27 cellular contexts compared by ENCODE assay signal in the genomic region with DNA sequence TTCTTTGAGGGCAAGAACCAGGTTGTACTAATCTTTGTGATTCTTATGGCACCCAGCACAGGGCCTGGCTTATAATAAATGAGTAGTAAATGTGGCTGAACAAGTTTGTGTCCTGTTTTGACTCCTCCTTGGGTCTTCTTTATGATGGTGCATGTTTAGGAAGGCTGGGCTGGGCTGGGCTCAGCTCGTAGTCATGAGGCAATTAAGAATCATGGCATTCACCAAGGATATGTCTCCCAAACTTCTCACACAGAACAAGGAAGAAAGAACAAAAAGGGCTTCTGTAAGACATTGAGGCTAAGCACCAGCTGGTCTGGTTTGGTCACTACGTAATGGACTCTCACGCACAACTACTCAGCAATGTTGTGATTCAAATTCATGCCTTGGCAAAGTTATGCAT. TPM values are rescaled to one million over a fixed set of nuclear protein-coding genes. Genes with fewer than 3 reads are reported as not detected.
DNase-seq lines count a peak whose midpoint lies in the region; ATAC-seq, FAIRE-seq and TF ChIP-seq lines count a peak whose summit lies in the region.
"Had no signal": no experiment of that assay in that cellular context is flagged by ENCODE, and none has a peak within 500 bp of the region (broad histone marks: within the 10 kb centered on the region; RNA-seq: fewer than 3 reads in every experiment).

No MANE protein-coding gene starts in this region.

- in situ Hi-C loops in K562 (cut with MboI) = no loop called here

- intact Hi-C loops in K562 (cut with micrococcal nuclease) = no loop called here

- H2AFZ ChIP-seq in K562 (ENCODE audit: low read depth, low read length) = no peak overlapping the region
- H2AFZ ChIP-seq: PC-9 had no signal

- H3K9me3 ChIP-seq in K562 (replicated peaks; ENCODE audit: control insufficient read depth, insufficient read depth, low read depth, low read length) (no peaks in the 10 kb centered on the region), mucosa of rectum (ENCODE audit: control insufficient read depth in 2 of 2, low read length in 2 of 2) (no peaks in the 10 kb centered on the region)
- H3K9me3 ChIP-seq: BLaER1, HAP-1 had no signal

- H3K4me2 ChIP-seq in K562 (ENCODE audit: insufficient read depth, low read length) = no peak overlapping the region
- H3K4me2 ChIP-seq: BLaER1, PC-9 had no signal

- H3K4me1 Mint-ChIP-seq in activated T-cell treated with anti-CD3 and anti-CD28 coated beads, Interleukin-2, amount 50 U/mL, for 4 hours (ENCODE audit: low read depth) = no peaks in the 10 kb centered on the region
- H3K4me1 Mint-ChIP-seq: CD4-positive, CD25-positive, alpha-beta regulatory T cell; IgD-negative memory B cell had no signal

- no peaks in the 10 kb centered on the region for H3K9me1 ChIP-seq in K562 (ENCODE audit: control insufficient read depth, insufficient read depth, low read length)

- CTCF ChIA-PET in K562 (lab: Yijun Ruan, JAX; ENCODE audit: low intra/inter-chr PET ratio) = no interaction called here

- H3K27me3 ChIP-seq in K562 (ENCODE audit: control insufficient read depth in 2 of 2, insufficient read depth in 2 of 2, low read length in 2 of 2) (peaks cover 21 to 46% of the 10 kb centered on the region in 2 experiments), mucosa of rectum (ENCODE audit: control insufficient read depth in 2 of 2, insufficient read depth in 2 of 2, low read length in 2 of 2) (no peaks in the 10 kb centered on the region)
- H3K27me3 ChIP-seq: BLaER1 had no signal

- H3K4me3 Mint-ChIP-seq in activated T-cell treated with anti-CD3 and anti-CD28 coated beads, Interleukin-2, amount 50 U/mL, for 4 hours = no peak overlapping the region
- H3K4me3 Mint-ChIP-seq: CD4-positive, CD25-positive, alpha-beta regulatory T cell; HFFc6; IgD-negative memory B cell had no signal

- WGBS in K562 (ENCODE audit: insufficient coverage, low coverage, missing lambda C conversion rate) = 2% methylated on average over 3 of the region's 3 CpGs

- H4K20me1 ChIP-seq in K562 (replicated peaks; ENCODE audit: control insufficient read depth, insufficient read depth, low read length) = no peaks in the 10 kb centered on the region
- H4K20me1 ChIP-seq: BLaER1 had no signal

- H3K4me3 ChIP-seq in K562 (no peak overlapping the region), mucosa of rectum (ENCODE audit: low read length in 2 of 2) (peak overlapping the region in 1 of 2 donors; percentile 7)
- H3K4me3 ChIP-seq: BLaER1, HAP-1, PC-9, SK-N-MC had no signal

- H3K27me3 Mint-ChIP-seq in activated T-cell treated with anti-CD3 and anti-CD28 coated beads, Interleukin-2, amount 50 U/mL, for 4 hours (ENCODE audit: low read depth) = peaks cover 4% of the 10 kb centered on the region

- TF ChIP-seq RAD21 in K562 (CRISPR knock-in tag; conservative IDR thresholded peaks at IDR 0.05 in 1 of 2, IDR thresholded peaks at IDR 0.05 in 1 of 2) = no peak

- DNase-seq in K562 (ENCODE audit: extremely low read depth in 1 of 4, low spot score in 3 of 4) (no peak), SKM-1 (lab: John Stamatoyannopoulos, UW; ENCODE audit: unreplicated experiment) (no peak), DMS53 (lab: John Stamatoyannopoulos, UW) (no peak), glomerular visceral epithelial cell (ENCODE audit: extremely low spot score) (no peak)
- no peak for DNase-seq in activated T-cell treated with anti-CD3 and anti-CD28 coated beads, Interleukin-2, amount 50 U/mL, for 4 hours
- DNase-seq: CD4-positive, CD25-positive, alpha-beta regulatory T cell; GOT3; HFFc6; NCI-H1048; NCI-H1417; NCI-H1694; NCI-H2081; NCI-H2227 treated with DMSO at 0.1 percent for 48 hours; NCI-H526 treated with DMSO at 0.1 percent for 48 hours; PC-9; SHP77 had no signal

- H3K9ac ChIP-seq in K562 (ENCODE audit: insufficient read depth in 1 of 2, low read depth in 2 of 2, low read length in 2 of 2) (no peak overlapping the region), mucosa of rectum (ENCODE audit: low read depth in 1 of 2, low read length in 2 of 2) (no peak overlapping the region)
- H3K9ac ChIP-seq: BLaER1 had no signal

- no peak overlapping the region for H3K27ac ChIP-seq in K562 (ENCODE audit: extremely low read depth, low read depth, low read length)
- H3K27ac ChIP-seq in mucosa of rectum (ENCODE audit: low read depth in 2 of 2, low read length in 2 of 2) = peak overlapping the region; percentile 71 to 79
- H3K27ac ChIP-seq: BLaER1, HL-60, PC-9, RWPE1, SK-N-MC had no signal

- H3K36me3 Mint-ChIP-seq in activated T-cell treated with anti-CD3 and anti-CD28 coated beads, Interleukin-2, amount 50 U/mL, for 4 hours (ENCODE audit: insufficient read depth) = no peaks in the 10 kb centered on the region
- H3K36me3 Mint-ChIP-seq: CD4-positive, CD25-positive, alpha-beta regulatory T cell; IgD-negative memory B cell had no signal

- H3K4me1 ChIP-seq in K562 (replicated peaks in 1 of 2; ENCODE audit: control insufficient read depth in 2 of 2, insufficient read depth in 2 of 2, low read length in 2 of 2) (no peaks in the 10 kb centered on the region), mucosa of rectum (ENCODE audit: control insufficient read depth in 2 of 2, insufficient read depth in 2 of 2, low read length in 2 of 2) (peaks cover 15 to 28% of the 10 kb centered on the region in 2 donors)
- H3K4me1 ChIP-seq: BLaER1, HAP-1 had no signal

- no TSS peak for BruUV-seq in K562 (replicated peaks; lab: Mats Ljungman, UMichigan)

- H3K79me2 ChIP-seq in K562 (ENCODE audit: control insufficient read depth, insufficient read depth, low read length) = no peaks in the 10 kb centered on the region

- H3K36me3 ChIP-seq in K562 (ENCODE audit: control insufficient read depth, insufficient read depth, low read length) (no peaks in the 10 kb centered on the region), mucosa of rectum (ENCODE audit: control insufficient read depth in 2 of 2, insufficient read depth in 2 of 2, low read length in 2 of 2) (no peaks in the 10 kb centered on the region)
- H3K36me3 ChIP-seq: BLaER1, HAP-1 had no signal

- POLR2A ChIA-PET in K562 (lab: Yijun Ruan, JAX) = no interaction called here

- ATAC-seq in K562 (no peak), esophagus mucosa (peak; percentile 94)
- ATAC-seq in activated T-cell treated with anti-CD3 and anti-CD28 coated beads, Interleukin-2, amount 50 U/mL, for 4 hours = no peak

- no peak for TF ChIP-seq EP300 in K562 (IDR thresholded peaks at IDR 0.05; ENCODE audit: low read length)

- no peak for TF ChIP-seq CTCF in K562 (IDR thresholded peaks at IDR 0.05 in 2 of 3, conservative IDR thresholded peaks at IDR 0.05 in 1 of 3; ENCODE audit: insufficient read depth in 2 of 3, low read depth in 1 of 3, low read length in 3 of 3)

- no peak for TF ChIP-seq POLR2A in K562 (conservative IDR thresholded peaks at IDR 0.05)

- peak; percentile 26 for FAIRE-seq in K562 (lab: Jason Lieb, UNC)
- FAIRE-seq: A204.1, D721Med, G401.6 had no signal

- no peaks in the 10 kb centered on the region for H3K9me3 Mint-ChIP-seq in activated T-cell treated with anti-CD3 and anti-CD28 coated beads, Interleukin-2, amount 50 U/mL, for 4 hours
- H3K9me3 Mint-ChIP-seq: CD4-positive, CD25-positive, alpha-beta regulatory T cell; HFFc6 had no signal

TF ChIP-seq in K562, 482 proteins besides CTCF, POLR2A, EP300 and RAD21 (continues in another document):
- TF ChIP-seq PRMT5 (CRISPR knock-in tag; IDR thresholded peaks at IDR 0.05) = no peak
- TF ChIP-seq TBL1XR1 (IDR thresholded peaks at IDR 0.05; ENCODE audit: low read length in 2 of 2) = no peak
- TF ChIP-seq, protein P1, sequence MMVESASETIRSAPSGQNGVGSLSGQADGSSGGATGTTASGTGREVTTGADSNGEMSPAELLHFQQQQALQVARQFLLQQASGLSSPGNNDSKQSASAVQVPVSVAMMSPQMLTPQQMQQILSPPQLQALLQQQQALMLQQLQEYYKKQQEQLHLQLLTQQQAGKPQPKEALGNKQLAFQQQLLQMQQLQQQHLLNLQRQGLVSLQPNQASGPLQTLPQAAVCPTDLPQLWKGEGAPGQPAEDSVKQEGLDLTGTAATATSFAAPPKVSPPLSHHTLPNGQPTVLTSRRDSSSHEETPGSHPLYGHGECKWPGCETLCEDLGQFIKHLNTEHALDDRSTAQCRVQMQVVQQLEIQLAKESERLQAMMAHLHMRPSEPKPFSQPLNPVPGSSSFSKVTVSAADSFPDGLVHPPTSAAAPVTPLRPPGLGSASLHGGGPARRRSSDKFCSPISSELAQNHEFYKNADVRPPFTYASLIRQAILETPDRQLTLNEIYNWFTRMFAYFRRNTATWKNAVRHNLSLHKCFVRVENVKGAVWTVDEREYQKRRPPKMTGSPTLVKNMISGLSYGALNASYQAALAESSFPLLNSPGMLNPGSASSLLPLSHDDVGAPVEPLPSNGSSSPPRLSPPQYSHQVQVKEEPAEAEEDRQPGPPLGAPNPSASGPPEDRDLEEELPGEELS (CRISPR knock-in tag; IDR thresholded peaks at IDR 0.05; ENCODE audit: borderline replicate concordance) = no peak
- no peak for TF ChIP-seq ERF (CRISPR knock-in tag; IDR thresholded peaks at IDR 0.05)

RNA-seq across cellular contexts. Expression of a gene that starts 30.5 kb away (rescaled TPM):
- total RNA-seq in K562 (2011; cell fraction: chromatin; rRNA removed; ENCODE audit: low replicate concordance) = 15.3 and 52.6 TPM in 2 replicates
- total RNA-seq in K562 (2011; cell fraction: nucleolus; rRNA removed) = 11.7 and 19.3 TPM in 2 replicates
- 28.8 and 50.9 TPM in 2 replicates for total RNA-seq in K562 (2011; cell fraction: nucleoplasm; rRNA removed)
- total RNA-seq in K562 (2014; rRNA removed) (16.3 and 29.6 TPM in 2 replicates), K562 (2014; rRNA removed; fragmentation: Illumina TruSeq; extraction: Trizol) (28.5 and 30.1 TPM in 2 replicates), K562 (2015; rRNA removed; fragmentation: Illumina TruSeq; extraction: Trizol) (28.1 and 29.5 TPM in 2 replicates), K562 (2021) (15.2 and 17.9 TPM in 2 replicates), esophagus mucosa (12.0 TPM)
- polyA plus RNA-seq in K562 (2011; rRNA removed) (27.3 and 41.2 TPM in 2 replicates), K562 (2014; fragmentation: Illumina TruSeq; extraction: Trizol) (23.4 and 27.4 TPM in 2 replicates), K562 (2014; fragmentation: Nextera tagmentation; extraction: Ambion mirVana) (10 to 100 TPM; 60.6 to 63.4 TPM), K562 (2014; rRNA removed) (35.0 and 36.7 TPM in 2 replicates)
- 5.7 and 11.3 TPM in 2 replicates for polyA plus RNA-seq in K562 (2011; cell fraction: cytosol; rRNA removed)
- 23.0 and 30.6 TPM in 2 replicates for polyA plus RNA-seq in K562 (2011; cell fraction: nucleus; rRNA removed)
- 16.8 and 21.2 TPM in 2 replicates for polyA plus RNA-seq in K562 (2012)
- polyA minus RNA-seq in K562 (2011; rRNA and poly(A)+ RNA removed) = 37.4 and 49.6 TPM in 2 replicates
- polyA minus RNA-seq in K562 (2011; cell fraction: cytosol; rRNA and poly(A)+ RNA removed) = 8.2 and 9.3 TPM in 2 replicates
- polyA minus RNA-seq in K562 (2011; cell fraction: nucleus; rRNA and poly(A)+ RNA removed) = 29.8 and 56.1 TPM in 2 replicates
- 10 to 100 TPM in 1 of 3 donors, 1 to 10 TPM in 2; 9.2 to 11.3 (median 9.3) TPM for total RNA-seq in activated T-cell treated with anti-CD3 and anti-CD28 coated beads, Interleukin-2, amount 50 U/mL, for 4 hours
